In the genomic region with DNA sequence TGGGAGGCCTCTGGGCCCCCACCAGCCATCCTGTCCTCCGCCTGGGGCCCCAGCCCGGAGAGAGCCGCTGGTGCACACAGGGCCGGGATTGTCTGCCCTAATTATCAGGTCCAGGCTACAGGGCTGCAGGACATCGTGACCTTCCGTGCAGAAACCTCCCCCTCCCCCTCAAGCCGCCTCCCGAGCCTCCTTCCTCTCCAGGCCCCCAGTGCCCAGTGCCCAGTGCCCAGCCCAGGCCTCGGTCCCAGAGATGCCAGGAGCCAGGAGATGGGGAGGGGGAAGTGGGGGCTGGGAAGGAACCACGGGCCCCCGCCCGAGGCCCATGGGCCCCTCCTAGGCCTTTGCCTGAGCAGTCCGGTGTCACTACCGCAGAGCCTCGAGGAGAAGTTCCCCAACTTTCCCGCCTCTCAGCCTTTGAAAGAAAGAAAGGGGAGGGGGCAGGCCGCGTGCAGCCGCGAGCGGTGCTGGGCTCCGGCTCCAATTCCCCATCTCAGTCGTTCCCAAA, we compare ENCODE assay signal across 8 cellular contexts.
A peak's percentile ranks its signal among the peaks of the same experiment; 100 is the strongest.
DNase-seq lines count a peak whose midpoint lies in the region; ATAC-seq and TF ChIP-seq lines count a peak whose summit lies in the region.

No MANE protein-coding gene starts in this region.

- H3K9ac ChIP-seq in SK-N-MC (ENCODE audit: insufficient read length), result peak overlapping the region; percentile 98

- peak; percentile 60 for DNase-seq in AG08396 (ENCODE audit: low spot score)
- peak; percentile 92 to 99 (median 99) for DNase-seq in NCI-H1417 (lab: John Stamatoyannopoulos, UW)
- peak; percentile 51 for DNase-seq in SK-N-MC (ENCODE audit: low read depth, low spot score)
- DNase-seq in cardiac fibroblast (ENCODE audit: low read depth in 2 of 2), result peak; percentile 84 to 86
- DNase-seq in iris pigment epithelial cell (ENCODE audit: low read depth), result peak; percentile 78

- H3K4me3 ChIP-seq in SK-N-MC, result peak overlapping the region; percentile 97
- H3K4me3 ChIP-seq in cardiac fibroblast (replicated peaks in 1 of 2; ENCODE audit: low read depth in 2 of 2, low read length in 2 of 2), result peak overlapping the region; percentile 97 to 99
- peak overlapping the region; percentile 69 to 100 (median 94) for H3K4me3 ChIP-seq in skin epidermis

- ATAC-seq in GM18499 (IDR thresholded peaks at IDR 0.05; ENCODE audit: insufficient read depth, unreplicated experiment), result peak; percentile 1
- peak; percentile 41 for ATAC-seq in HG02885 (IDR thresholded peaks at IDR 0.05; ENCODE audit: poor library complexity, unreplicated experiment)

- H3K27ac ChIP-seq in SK-N-MC (peak overlapping the region; percentile 96), skin epidermis (peak overlapping the region; percentile 33 to 99 (median 96))

- TF ChIP-seq CTCF in cardiac fibroblast (IDR thresholded peaks at IDR 0.05; ENCODE audit: low read depth, low read length), result no peak

- H3K36me3 ChIP-seq in SK-N-MC (ENCODE audit: insufficient read depth, low read length), result peaks cover 78% of the 10 kb centered on the region

- H3K9me3 ChIP-seq in SK-N-MC (ENCODE audit: low read depth, low read length), result no peaks in the 10 kb centered on the region

Comparison
In these comparisons a context has a peak if more than half of its experiments do, and no peak if none do; other contexts are left out.
1. Peak in every context shown above with its lines: DNase-seq, ATAC-seq, H3K4me3 ChIP-seq and H3K27ac ChIP-seq.